8 cellular contexts compared by ENCODE assay signal in genomic region chr1:27603320-27603961, GRCh38. TPM values are rescaled to one million over a fixed set of nuclear protein-coding genes. Genes with fewer than 3 reads are reported as not detected.
DNase-seq lines count a peak whose midpoint lies in the region; ATAC-seq, FAIRE-seq and TF ChIP-seq lines count a peak whose summit lies in the region.

No MANE protein-coding gene starts in this region.

- DNase-seq in AG04449 (ENCODE audit: low read depth, low spot score) (no peak), GM13977 (ENCODE audit: low spot score) (peak; percentile 83), SJCRH30 (peak; percentile 48 to 52), cardiac fibroblast (ENCODE audit: low read depth in 2 of 2) (no peak), HepG2 (ENCODE audit: low spot score) (no peak), erythroblast (lab: John Stamatoyannopoulos, UW) (no peak)

- ATAC-seq in HepG2 = no peak
- ATAC-seq in HG03521 (IDR thresholded peaks at IDR 0.05; ENCODE audit: unreplicated experiment) = no peak

- in situ Hi-C loops in GM13977 (cut with MboI; ENCODE audit: low pct_unique_long_range_greater_than_20kb, low sequenced_read_pairs, unreplicated experiment) (no loop called here), HepG2 (cut with HindIII; ENCODE audit: extremely low pct_ligation_motif_present, low pct_unique_long_range_greater_than_20kb) (loop anchor here (10.0 kb wide), 1 partner anchor 309 kb away; no protein-coding TSS in a partner anchor)

- H2AFZ ChIP-seq in HepG2 (ENCODE audit: low read length) = no peak overlapping the region

- H3K4me3 ChIP-seq in AG04449 (ENCODE audit: low read depth, low read length) = peak overlapping the region; percentile 87
- H3K4me3 ChIP-seq in SJCRH30 = peak overlapping the region; percentile 99
- H3K4me3 ChIP-seq in cardiac fibroblast (replicated peaks in 1 of 2; ENCODE audit: low read depth in 2 of 2, low read length in 2 of 2) = peak overlapping the region; percentile 86 to 90
- peak overlapping the region; percentile 66 to 86 (median 83) for H3K4me3 ChIP-seq in HepG2 (replicated peaks in 1 of 3; ENCODE audit: insufficient read depth in 1 of 3, low read depth in 2 of 3, low read length in 3 of 3)
- H3K4me3 ChIP-seq in stomach smooth muscle (ENCODE audit: low read length in 2 of 2) = peak overlapping the region; percentile 81 to 84

- peaks cover 37% of the 10 kb centered on the region for H3K79me2 ChIP-seq in HepG2 (ENCODE audit: insufficient read depth, low read length)

- H3K36me3 ChIP-seq in SJCRH30 (no peaks in the 10 kb centered on the region), HepG2 (replicated peaks in 1 of 2; ENCODE audit: control insufficient read depth in 1 of 2, insufficient read depth in 2 of 2, low read length in 2 of 2) (no peaks in the 10 kb centered on the region), stomach smooth muscle (ENCODE audit: control insufficient read depth in 2 of 2, insufficient read depth in 2 of 2, low read length in 2 of 2) (no peaks in the 10 kb centered on the region)

- peak overlapping the region; percentile 82 for H3K27ac ChIP-seq in SJCRH30
- peak overlapping the region; percentile 47 for H3K27ac ChIP-seq in HepG2 (ENCODE audit: extremely low read length, insufficient read depth, low read length)
- H3K27ac ChIP-seq in stomach smooth muscle (ENCODE audit: low read length) = peak overlapping the region; percentile 80

- H3K27me3 ChIP-seq in SJCRH30 = no peaks in the 10 kb centered on the region
- no peaks in the 10 kb centered on the region; a peak in 1 of 5 replicates for H3K27me3 ChIP-seq in HepG2 (ENCODE audit: control insufficient read depth in 1 of 2, insufficient read depth in 2 of 2, low read length in 2 of 2)
- H3K27me3 ChIP-seq in stomach smooth muscle (ENCODE audit: control insufficient read depth in 1 of 2, insufficient read depth in 2 of 2, low read length in 2 of 2) = no peaks in the 10 kb centered on the region

- peaks cover 34% of the 10 kb centered on the region; the same call in 1 of the 2 replicates for H4K20me1 ChIP-seq in HepG2 (ENCODE audit: insufficient read depth, low read length)

- H3K9ac ChIP-seq in HepG2 (ENCODE audit: insufficient read depth, low read depth, low read length) (peak overlapping the region; percentile 76), stomach smooth muscle (ENCODE audit: low read length in 2 of 2) (peak overlapping the region; percentile 75 to 80)

- TF ChIP-seq POLR2A in HepG2 (IDR thresholded peaks at IDR 0.05; ENCODE audit: insufficient read depth in 1 of 2, low read depth in 2 of 2, low read length in 2 of 2) (no peak), erythroblast (IDR thresholded peaks at IDR 0.05; ENCODE audit: low read length) (no peak)

- POLR2A ChIA-PET in AG04449 (lab: Yijun Ruan, JAX) = interaction anchor here (0.7 to 1.7 kb wide), 7 partner anchors 28 to 304 kb away, joined by 3 to 14 read pairs (median 3); no protein-coding TSS in a partner anchor
- POLR2A ChIA-PET in HepG2 (lab: Yijun Ruan, JAX) = interaction anchor here (0.8 to 4.7 kb wide), 10 partner anchors 18 to 212 kb away, joined by 3 to 38 read pairs (median 6); partner anchors contain the start of gene WASF2

- TF ChIP-seq CTCF in AG04449 (IDR thresholded peaks at IDR 0.05; ENCODE audit: insufficient read depth, low read length, missing control alignments) (no peak), GM13977 (IDR thresholded peaks at IDR 0.05; ENCODE audit: extremely low read depth, insufficient read depth, missing control alignments) (no peak), cardiac fibroblast (IDR thresholded peaks at IDR 0.05; ENCODE audit: low read depth, low read length) (no peak), HepG2 (CRISPR knock-in tag; IDR thresholded peaks at IDR 0.05) (no peak)

- 6% methylated on average over 12 of the region's 51 CpGs for WGBS in HepG2 (ENCODE audit: low lambda C conversion rate)

- CTCF ChIA-PET in AG04449 (lab: Yijun Ruan, JAX) = interaction anchor here (1.1 to 22.9 kb wide), 10 partner anchors 15 to 305 kb away, joined by 3 to 689 read pairs (median 139); partner anchors contain the start of genes FCN3 and IFI6
- CTCF ChIA-PET in HepG2 (lab: Yijun Ruan, JAX; ENCODE audit: low intra/inter-chr PET ratio, low total read pairs) = interaction anchor here (1.0 kb wide), 1 partner anchor 47 kb away, joined by 4 read pairs; no protein-coding TSS in a partner anchor

- peak; percentile 55 for TF ChIP-seq RAD21 in HepG2 (CRISPR knock-in tag; IDR thresholded peaks at IDR 0.05)

- peaks cover 55% of the 10 kb centered on the region for H3K4me1 ChIP-seq in SJCRH30
- peaks cover 80% of the 10 kb centered on the region for H3K4me1 ChIP-seq in HepG2 (ENCODE audit: insufficient read depth, low read length)
- peaks cover 44% of the 10 kb centered on the region for H3K4me1 ChIP-seq in stomach smooth muscle (ENCODE audit: control insufficient read depth, insufficient read depth, low read length)

- no peak for FAIRE-seq in HepG2 (lab: Jason Lieb, UNC)

- TF ChIP-seq EP300 in HepG2 (IDR thresholded peaks at IDR 0.05; ENCODE audit: low read depth in 2 of 2, low read length in 2 of 2) = no peak
- TF ChIP-seq EP300 in HepG2 (CRISPR knock-in tag; IDR thresholded peaks at IDR 0.05; ENCODE audit: borderline replicate concordance) = no peak

- BruUV-seq in HepG2 (replicated peaks; lab: Mats Ljungman, UMichigan) = no TSS peak

- no peaks in the 10 kb centered on the region for H3K9me3 ChIP-seq in SJCRH30 (replicated peaks)
- no peaks in the 10 kb centered on the region for H3K9me3 ChIP-seq in HepG2 (ENCODE audit: low read length)
- H3K9me3 ChIP-seq in stomach smooth muscle (ENCODE audit: control insufficient read depth in 2 of 2, low read length in 2 of 2) = no peaks in the 10 kb centered on the region

- intact Hi-C loops in HepG2 (cut with micrococcal nuclease; ENCODE audit: unreplicated experiment) = loop anchor here (5.0 kb wide), 1 partner anchor 36 kb away; no protein-coding TSS in a partner anchor

- peak overlapping the region; percentile 75 for H3K4me2 ChIP-seq in HepG2 (ENCODE audit: low read depth, low read length)

TF ChIP-seq in HepG2, 621 proteins besides CTCF, POLR2A, EP300 and RAD21 (continues in another document):
- TF ChIP-seq THYN1 (CRISPR knock-in tag; IDR thresholded peaks at IDR 0.05; ENCODE audit: borderline replicate concordance, low read depth) = no peak
- TF ChIP-seq MAZ (IDR thresholded peaks at IDR 0.05; ENCODE audit: borderline replicate concordance, low read depth, low read length) = 0 out of 2 replicates have a peak, but pooled peaks have one; percentile 6
- TF ChIP-seq MAZ (CRISPR knock-in tag; IDR thresholded peaks at IDR 0.05; ENCODE audit: low read depth) = no peak; the same call in 1 of the 2 replicates

RNA-seq across cellular contexts. Expression of gene AHDC1, which starts 0.5 kb away (rescaled TPM):
- 29.7 and 30.6 TPM in 2 replicates for total RNA-seq in SJCRH30 (2014; rRNA removed; shearing (Covaris generic))
- 2.6 and 2.7 TPM in 2 replicates for total RNA-seq in HepG2 (2016; rRNA removed; fragmentation: Illumina TruSeq; extraction: Trizol)
- 1.9 and 2.6 TPM in 2 replicates for total RNA-seq in HepG2 (2016; cell fraction: cytosol; rRNA removed; fragmentation: Illumina TruSeq; extraction: Trizol; ENCODE audit: low read depth)
- total RNA-seq in HepG2 (2016; cell fraction: insoluble cytoplasmic fraction; rRNA removed; fragmentation: Illumina TruSeq; extraction: Trizol) = 3.1 and 3.5 TPM in 2 replicates
- 1.6 and 2.4 TPM in 2 replicates for total RNA-seq in HepG2 (2016; cell fraction: membrane; rRNA removed; fragmentation: Illumina TruSeq; extraction: Trizol)
- total RNA-seq in HepG2 (2016; cell fraction: nucleus; rRNA removed; fragmentation: Illumina TruSeq; extraction: Trizol) = 3.0 and 6.6 TPM in 2 replicates
- polyA plus RNA-seq in HepG2 (2011; rRNA removed) = 1.0 and 1.2 TPM in 2 replicates
- polyA plus RNA-seq in HepG2 (2011; cell fraction: cytosol; rRNA removed) = 0.52 and 0.72 TPM in 2 replicates
- polyA plus RNA-seq in HepG2 (2011; cell fraction: nucleus; rRNA removed) = 7.0 and 8.3 TPM in 2 replicates
- 4.7 and 7.3 TPM in 2 replicates for polyA plus RNA-seq in HepG2 (2012)
- 0.24 and 0.35 TPM in 2 replicates for polyA plus RNA-seq in HepG2 (2016; cell fraction: cytosol; fragmentation: Illumina TruSeq; extraction: Trizol; ENCODE audit: low read depth)
- 3.9 and 4.0 TPM in 2 replicates for polyA plus RNA-seq in HepG2 (2016; cell fraction: insoluble cytoplasmic fraction; fragmentation: Illumina TruSeq; extraction: Trizol; ENCODE audit: low read depth)
- 0.32 and 0.57 TPM in 2 replicates for polyA plus RNA-seq in HepG2 (2016; cell fraction: membrane; fragmentation: Illumina TruSeq; extraction: Trizol; ENCODE audit: low read depth)
- 12.2 and 16.8 TPM in 2 replicates for polyA plus RNA-seq in HepG2 (2016; cell fraction: nucleus; fragmentation: Illumina TruSeq; extraction: Trizol; ENCODE audit: insufficient read depth, low read depth)
- polyA minus RNA-seq in HepG2 (2011; rRNA and poly(A)+ RNA removed; ENCODE audit: low replicate concordance) = 3.1 and 6.5 TPM in 2 replicates
- 3.1 and 3.7 TPM in 2 replicates for polyA minus RNA-seq in HepG2 (2011; cell fraction: cytosol; rRNA and poly(A)+ RNA removed)
- 5.1 and 5.3 TPM in 2 replicates for polyA minus RNA-seq in HepG2 (2011; cell fraction: nucleus; rRNA and poly(A)+ RNA removed)

RNA-seq across cellular contexts. Expression of gene FGR, which starts 31.5 kb away (rescaled TPM):
- not detected in 2 replicates for total RNA-seq in SJCRH30 (2014; rRNA removed; shearing (Covaris generic))
- total RNA-seq in HepG2 (2016; rRNA removed; fragmentation: Illumina TruSeq; extraction: Trizol) = not detected in 2 replicates
- not detected in 2 replicates for total RNA-seq in HepG2 (2016; cell fraction: cytosol; rRNA removed; fragmentation: Illumina TruSeq; extraction: Trizol; ENCODE audit: low read depth)
- total RNA-seq in HepG2 (2016; cell fraction: insoluble cytoplasmic fraction; rRNA removed; fragmentation: Illumina TruSeq; extraction: Trizol) = not detected in 2 replicates
- not detected in 2 replicates for total RNA-seq in HepG2 (2016; cell fraction: membrane; rRNA removed; fragmentation: Illumina TruSeq; extraction: Trizol)
- total RNA-seq in HepG2 (2016; cell fraction: nucleus; rRNA removed; fragmentation: Illumina TruSeq; extraction: Trizol) = not detected in 2 replicates
- polyA plus RNA-seq in HepG2 (2011; rRNA removed) = 0.04 TPM in 1 of 2 replicates, not detected in the other
- 0.01 and 0.04 TPM in 2 replicates for polyA plus RNA-seq in HepG2 (2011; cell fraction: cytosol; rRNA removed)
- polyA plus RNA-seq in HepG2 (2011; cell fraction: nucleus; rRNA removed) = 0.14 and 0.33 TPM in 2 replicates
- not detected in 2 replicates for polyA plus RNA-seq in HepG2 (2012)
- polyA plus RNA-seq in HepG2 (2016; cell fraction: cytosol; fragmentation: Illumina TruSeq; extraction: Trizol; ENCODE audit: low read depth) = not detected in 2 replicates
- not detected in 2 replicates for polyA plus RNA-seq in HepG2 (2016; cell fraction: insoluble cytoplasmic fraction; fragmentation: Illumina TruSeq; extraction: Trizol; ENCODE audit: low read depth)
- not detected in 2 replicates for polyA plus RNA-seq in HepG2 (2016; cell fraction: membrane; fragmentation: Illumina TruSeq; extraction: Trizol; ENCODE audit: low read depth)
- polyA plus RNA-seq in HepG2 (2016; cell fraction: nucleus; fragmentation: Illumina TruSeq; extraction: Trizol; ENCODE audit: insufficient read depth, low read depth) = not detected in 2 replicates
- polyA minus RNA-seq in HepG2 (2011; rRNA and poly(A)+ RNA removed; ENCODE audit: low replicate concordance) = 0.33 TPM in 1 of 2 replicates, not detected in the other
- polyA minus RNA-seq in HepG2 (2011; cell fraction: cytosol; rRNA and poly(A)+ RNA removed) = not detected in 2 replicates
- polyA minus RNA-seq in HepG2 (2011; cell fraction: nucleus; rRNA and poly(A)+ RNA removed) = not detected in 2 replicates

Comparison
In these comparisons a context has a peak if more than half of its experiments do, and no peak if none do; other contexts are left out.
1. DNase-seq: peak in GM13977 (single experiment) and SJCRH30 (2 of 2); none in AG04449 (single experiment), cardiac fibroblast (0 of 2), HepG2 (single experiment) and erythroblast (0 of 2).
2. Peak in every context shown above with its lines, with median percentiles within 50 percentile points of each other: H3K4me3 ChIP-seq and H3K27ac ChIP-seq.